ENCODE assay signal across 1 cellular context in genomic region chr15:31005660-31006059, GRCh38.
TF ChIP-seq lines count a peak whose summit lies in the region.

No MANE protein-coding gene starts in this region.

TF ChIP-seq in GM23338, 12 proteins besides CTCF, POLR2A, EP300 and RAD21 (continued from another document):
- no peak for TF ChIP-seq ZNF462 (CRISPR knock-in tag; IDR thresholded peaks at IDR 0.05)
- no peak for TF ChIP-seq EZH2phosphoT487 (IDR thresholded peaks at IDR 0.05; ENCODE audit: unreplicated experiment)
- no peak for TF ChIP-seq POLR2AphosphoS5 (IDR thresholded peaks at IDR 0.05; ENCODE audit: low read depth)
